In genomic region chr1:30106125-30106524, GRCh38 we compare ENCODE assay signal across 9 cellular contexts.
DNase-seq lines count a peak whose midpoint lies in the region; ATAC-seq and TF ChIP-seq lines count a peak whose summit lies in the region.
"Had no signal": no experiment of that assay in that cellular context is flagged by ENCODE, and none has a peak within 500 bp of the region (broad histone marks: within the 10 kb centered on the region; RNA-seq: fewer than 3 reads in every experiment).

No MANE protein-coding gene starts in this region.

- TF ChIP-seq CTCF in RWPE1 (conservative IDR thresholded peaks at IDR 0.05; ENCODE audit: low read depth), result peak; percentile 22; the same call in 1 of the 2 replicates
- TF ChIP-seq CTCF in tibial nerve (IDR thresholded peaks at IDR 0.05), result peak in 3 of 5 experiments; percentile 11 to 27 (median 27)

- H3K4me3 ChIP-seq in tibial nerve, result no peak overlapping the region

- H3K27ac ChIP-seq in RWPE1, result no peak overlapping the region
- H3K27ac ChIP-seq in tibial nerve, result no peak overlapping the region

- H3K4me1 ChIP-seq in tibial nerve, result no peaks in the 10 kb centered on the region

- peak; percentile 56 for DNase-seq in activated CD8-positive, alpha-beta memory T cell treated with anti-CD3 and anti-CD28 coated beads for 24 hours
- no peak for DNase-seq in activated CD8-positive, alpha-beta memory T cell treated with anti-CD3 and anti-CD28 coated beads, Interleukin-2, amount 50 U/mL, for 4 hours
- DNase-seq in RWPE1 (ENCODE audit: low spot score) (peak; percentile 27), glomerular visceral epithelial cell (ENCODE audit: extremely low spot score) (peak; percentile 35), tibial nerve (ENCODE audit: low spot score in 2 of 2) (no peak), NCI-H2107 (lab: John Stamatoyannopoulos, UW) (no peak), anterior cingulate cortex (lab: John Stamatoyannopoulos, UW) (no peak)
- DNase-seq: activated naive CD8-positive, alpha-beta T cell treated with anti-CD3 and anti-CD28 coated beads, Interleukin-2, amount 10 ng/mL, durations not matched to agents 7 days and 5 days had no signal

- H3K27me3 ChIP-seq in tibial nerve, result peaks cover 0 to 53% of the 10 kb centered on the region in 2 donors

- TF ChIP-seq EP300 in tibial nerve (IDR thresholded peaks at IDR 0.05), result no peak

- 25 to 29% methylated on average over 8 of the region's 8 CpGs for WGBS in tibial nerve, 2 donors

- ATAC-seq in GM21515 (IDR thresholded peaks at IDR 0.05; ENCODE audit: unreplicated experiment), result no peak

- H3K9me3 ChIP-seq in tibial nerve, result no peaks in the 10 kb centered on the region

- H3K36me3 ChIP-seq in tibial nerve, result no peaks in the 10 kb centered on the region

- POLR2A ChIA-PET in RWPE1 (lab: Yijun Ruan, JAX; ENCODE audit: low non-redundant PET), result no interaction called here

- TF ChIP-seq POLR2A in tibial nerve (IDR thresholded peaks at IDR 0.05), result no peak

- CTCF ChIA-PET in RWPE1 (lab: Yijun Ruan, JAX), result no interaction called here

Comparison
In these comparisons a context has a peak if more than half of its experiments do, and no peak if none do; other contexts are left out.
1. DNase-seq: peak in activated CD8-positive, alpha-beta memory T cell treated with anti-CD3 and anti-CD28 coated beads for 24 hours (single experiment), RWPE1 (single experiment) and glomerular visceral epithelial cell (single experiment); none in activated CD8-positive, alpha-beta memory T cell treated with anti-CD3 and anti-CD28 coated beads, Interleukin-2, amount 50 U/mL, for 4 hours (single experiment), tibial nerve (0 of 2), NCI-H2107 (single experiment) and anterior cingulate cortex (0 of 58).